In genomic region chr6:134288538-134289203, GRCh38 we compare ENCODE assay signal across 8 cellular contexts. TPM values are rescaled to one million over a fixed set of nuclear protein-coding genes. Genes with fewer than 3 reads are reported as not detected.
DNase-seq lines count a peak whose midpoint lies in the region; ATAC-seq lines count a peak whose summit lies in the region.

No MANE protein-coding gene starts in this region.

- H3K27me3 Mint-ChIP-seq in activated naive CD8-positive, alpha-beta T cell treated with anti-CD3 and anti-CD28 coated beads, Interleukin-2, amount 10 ng/mL, durations not matched to agents 7 days and 5 days, result no peaks in the 10 kb centered on the region

- in situ Hi-C loops in Caki2 (cut with HindIII; ENCODE audit: low pct_unique_long_range_greater_than_20kb, low sequenced_read_pairs), result no loop called here

- H3K36me3 Mint-ChIP-seq in activated naive CD8-positive, alpha-beta T cell treated with anti-CD3 and anti-CD28 coated beads, Interleukin-2, amount 10 ng/mL, durations not matched to agents 7 days and 5 days, result peaks cover 6% of the 10 kb centered on the region

- H3K9me3 Mint-ChIP-seq in activated naive CD8-positive, alpha-beta T cell treated with anti-CD3 and anti-CD28 coated beads, Interleukin-2, amount 10 ng/mL, durations not matched to agents 7 days and 5 days, result no peaks in the 10 kb centered on the region

- DNase-seq in Caki2 (ENCODE audit: low read depth), result peak; percentile 45
- DNase-seq in Jurkat, Clone E6-1 (ENCODE audit: low read depth, low spot score), result peak; percentile 68
- DNase-seq in activated naive CD8-positive, alpha-beta T cell treated with anti-CD3 and anti-CD28 coated beads, Interleukin-2, amount 10 ng/mL, durations not matched to agents 7 days and 5 days, result no peak
- DNase-seq in lung microvascular endothelial cell (ENCODE audit: low read depth in 2 of 2), result peak; percentile 83 to 95
- DNase-seq in 8988T, result no peak
- DNase-seq in NK-92 (lab: John Stamatoyannopoulos, UW; ENCODE audit: unreplicated experiment), result no peak
- no peak for DNase-seq in activated CD8-positive, alpha-beta memory T cell treated with anti-CD3 and anti-CD28 coated beads for 24 hours

- POLR2A ChIA-PET in activated naive CD8-positive, alpha-beta T cell treated with anti-CD3 and anti-CD28 coated beads, Interleukin-2, amount 10 ng/mL, durations not matched to agents 7 days and 5 days (lab: Charles Lee), result interaction anchor here (1.5 kb wide), 1 partner anchor 16 kb away, joined by 3 read pairs; no protein-coding TSS in a partner anchor

- peaks cover 28% of the 10 kb centered on the region for H3K4me1 Mint-ChIP-seq in activated naive CD8-positive, alpha-beta T cell treated with anti-CD3 and anti-CD28 coated beads, Interleukin-2, amount 10 ng/mL, durations not matched to agents 7 days and 5 days

- no peak overlapping the region for H3K4me3 ChIP-seq in Jurkat, Clone E6-1 (ENCODE audit: low read length)

- ATAC-seq in GM21390 (IDR thresholded peaks at IDR 0.05; ENCODE audit: unreplicated experiment), result peak; percentile 58
- ATAC-seq in activated naive CD8-positive, alpha-beta T cell treated with anti-CD3 and anti-CD28 coated beads, Interleukin-2, amount 10 ng/mL, durations not matched to agents 7 days and 5 days (ENCODE audit: low read depth), result peak; percentile 67

- H3K27ac Mint-ChIP-seq in activated naive CD8-positive, alpha-beta T cell treated with anti-CD3 and anti-CD28 coated beads, Interleukin-2, amount 10 ng/mL, durations not matched to agents 7 days and 5 days, result peak overlapping the region; percentile 71

- H3K4me3 Mint-ChIP-seq in activated naive CD8-positive, alpha-beta T cell treated with anti-CD3 and anti-CD28 coated beads, Interleukin-2, amount 10 ng/mL, durations not matched to agents 7 days and 5 days, result peak overlapping the region; percentile 19

RNA-seq across cellular contexts. Expression of gene SGK1, which starts 29.2 kb away (rescaled TPM):
- total RNA-seq in Caki2 (2014; rRNA removed; shearing (Covaris generic); ENCODE audit: low replicate concordance), result 27.7 and 31.0 TPM in 2 replicates
- polyA plus RNA-seq in Jurkat, Clone E6-1 (2012; ENCODE audit: insufficient read depth, insufficient read length), result not detected
- total RNA-seq in activated naive CD8-positive, alpha-beta T cell treated with anti-CD3 and anti-CD28 coated beads, Interleukin-2, amount 10 ng/mL, durations not matched to agents 7 days and 5 days, result 10 to 100 TPM; 31.5 to 35.1 TPM
- 232 and 272 TPM in 2 replicates for total RNA-seq in lung microvascular endothelial cell

Comparison
In these comparisons a context has a peak if more than half of its experiments do, and no peak if none do; other contexts are left out.
1. DNase-seq: peak in Caki2 (single experiment), Jurkat, Clone E6-1 (single experiment) and lung microvascular endothelial cell (2 of 2); none in activated naive CD8-positive, alpha-beta T cell treated with anti-CD3 and anti-CD28 coated beads, Interleukin-2, amount 10 ng/mL, durations not matched to agents 7 days and 5 days (single experiment), 8988T (single experiment), NK-92 (single experiment) and activated CD8-positive, alpha-beta memory T cell treated with anti-CD3 and anti-CD28 coated beads for 24 hours (single experiment).